ENCODE assay signal across 29 cellular contexts in the genomic region with DNA sequence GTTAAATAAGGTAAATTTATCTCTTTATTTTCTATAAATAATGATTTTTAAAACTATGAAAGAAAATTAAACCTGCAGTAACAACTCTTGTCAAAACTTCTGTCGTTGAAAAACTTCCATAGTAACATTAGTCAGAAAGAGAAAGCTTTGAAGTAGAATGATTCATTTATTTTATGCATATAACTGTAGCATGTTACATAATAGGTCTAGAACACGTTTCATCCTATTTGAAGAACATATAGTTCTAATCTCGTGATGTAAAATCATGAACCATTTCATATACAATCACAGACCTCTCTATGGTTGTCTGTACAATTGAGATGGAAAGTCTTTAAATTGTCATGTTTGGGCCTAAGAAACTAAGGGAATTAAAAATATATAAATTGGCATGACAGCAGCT.
"Had no signal": no experiment of that assay in that cellular context is flagged by ENCODE, and none has a peak within 500 bp of the region (broad histone marks: within the 10 kb centered on the region; RNA-seq: fewer than 3 reads in every experiment).

No MANE protein-coding gene starts in this region.

- H3K9me3 ChIP-seq: adrenal gland, body of pancreas, colonic mucosa, gastrocnemius medialis, heart left ventricle had no signal

- ATAC-seq: activated CD4-positive, alpha-beta T cell treated with anti-CD3 and anti-CD28 coated beads for 36 hours; activated CD8-positive, alpha-beta memory T cell treated with anti-CD3 and anti-CD28 coated beads, Interleukin-2, amount 10 ng/mL, durations not matched to agents 7 days and 5 days; activated CD8-positive, alpha-beta T cell treated with anti-CD3 and anti-CD28 coated beads, Interleukin-2, amount 10 ng/mL, durations not matched to agents 7 days and 5 days; activated naive CD8-positive, alpha-beta T cell treated with anti-CD3 and anti-CD28 coated beads, Interleukin-2, amount 50 U/mL, for 24 hours; body of pancreas; esophagus mucosa; gastrocnemius medialis; heart left ventricle had no signal

- H3K36me3 ChIP-seq: adrenal gland, cardiac muscle cell, colonic mucosa, gastrocnemius medialis, heart left ventricle had no signal

- H3K4me1 ChIP-seq: adrenal gland, body of pancreas, colonic mucosa, heart left ventricle had no signal

- H3K27ac ChIP-seq: adrenal gland, body of pancreas, cardiac muscle cell, colonic mucosa, gastrocnemius medialis, heart left ventricle had no signal

- DNase-seq: activated CD4-positive, alpha-beta memory T cell treated with anti-CD3 and anti-CD28 coated beads for 36 hours; activated CD4-positive, alpha-beta T cell treated with anti-CD3 and anti-CD28 coated beads for 36 hours; activated CD4-positive, alpha-beta T cell treated with anti-CD3 and anti-CD28 coated beads, Interleukin-2, amount 10 ng/mL, durations not matched to agents 24 days and 14 days; activated CD4-positive, CD25-positive, alpha-beta regulatory T cell; activated CD4-positive, CD25-positive, alpha-beta regulatory T cell treated with anti-CD3 and anti-CD28 coated beads, Interleukin-2, amount 50 U/mL, for 72 hours; activated CD8-positive, alpha-beta memory T cell treated with anti-CD3 and anti-CD28 coated beads, Interleukin-2, amount 10 ng/mL, durations not matched to agents 7 days and 5 days; activated CD8-positive, alpha-beta memory T cell treated with anti-CD3 and anti-CD28 coated beads, Interleukin-2, amount 50 U/mL, for 4 hours; activated CD8-positive, alpha-beta T cell treated with anti-CD3 and anti-CD28 coated beads, Interleukin-2, amount 10 ng/mL, durations not matched to agents 7 days and 5 days; activated effector memory CD4-positive, alpha-beta T cell treated with anti-CD3 and anti-CD28 coated beads, Interleukin-2, amount 50 U/mL, for 16 hours; activated naive CD4-positive, alpha-beta T cell treated with anti-CD3 and anti-CD28 coated beads for 36 hours; activated naive CD8-positive, alpha-beta T cell treated with anti-CD3 and anti-CD28 coated beads for 36 hours; activated naive CD8-positive, alpha-beta T cell treated with anti-CD3 and anti-CD28 coated beads, Interleukin-2, amount 50 U/mL, for 24 hours; activated T-cell treated with anti-CD3 and anti-CD28 coated beads, Interleukin-2, amount 50 U/mL, for 1 hour; activated T-cell treated with anti-CD3 and anti-CD28 coated beads, Interleukin-2, amount 50 U/mL, for 48 hours; adrenal gland; amygdala; aorta; body of pancreas; central memory CD4-positive, alpha-beta T cell; cerebellar nuclear complex; colonic mucosa; effector CD8-positive, alpha-beta T cell; foreskin fibroblast; gastrocnemius medialis; glutamatergic neuron; heart left ventricle; T-helper 2 cell had no signal

- H3K27me3 ChIP-seq: adrenal gland, body of pancreas, cardiac muscle cell, colonic mucosa, gastrocnemius medialis, heart left ventricle had no signal

- H3K4me3 ChIP-seq: adrenal gland, body of pancreas, cardiac muscle cell, colonic mucosa, gastrocnemius medialis, heart left ventricle had no signal
